In the genomic region with DNA sequence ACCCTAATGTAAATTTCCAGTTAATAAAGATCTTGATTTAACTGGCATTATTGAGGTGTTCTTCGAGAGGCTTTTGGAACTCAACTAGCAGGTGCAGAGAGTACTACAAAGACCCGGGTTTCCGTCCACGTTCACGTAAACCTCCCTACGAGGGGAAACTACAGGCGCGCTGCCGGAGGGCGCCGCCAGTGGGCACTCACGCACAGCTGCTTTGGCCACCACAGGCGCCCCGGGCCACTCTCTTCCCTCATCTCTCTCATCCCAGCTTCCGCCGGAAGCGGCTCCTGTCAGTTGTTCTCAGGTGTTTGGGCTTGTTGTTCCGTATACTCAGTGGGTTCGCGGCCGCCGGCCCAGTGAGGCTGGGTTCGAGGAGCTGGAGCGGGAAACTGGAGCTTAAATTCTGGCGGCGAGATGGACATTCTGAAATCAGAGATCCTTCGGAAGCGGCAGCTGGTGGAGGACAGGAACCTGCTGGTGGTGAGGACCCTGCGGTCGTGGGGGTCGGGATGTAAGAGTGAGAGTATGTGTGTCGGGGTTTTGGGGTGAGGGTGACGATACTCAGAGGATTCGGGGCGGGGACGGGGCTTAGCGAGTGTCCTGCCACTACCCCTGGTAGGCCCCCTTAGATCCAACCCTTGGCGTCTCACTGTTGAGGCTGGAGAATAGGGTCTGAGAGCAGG, we compare ENCODE assay signal across 8 cellular contexts. TPM values are rescaled to one million over a fixed set of nuclear protein-coding genes. Genes with fewer than 3 reads are reported as not detected.
DNase-seq lines count a peak whose midpoint lies in the region; ATAC-seq and TF ChIP-seq lines count a peak whose summit lies in the region.

A gene with protein sequence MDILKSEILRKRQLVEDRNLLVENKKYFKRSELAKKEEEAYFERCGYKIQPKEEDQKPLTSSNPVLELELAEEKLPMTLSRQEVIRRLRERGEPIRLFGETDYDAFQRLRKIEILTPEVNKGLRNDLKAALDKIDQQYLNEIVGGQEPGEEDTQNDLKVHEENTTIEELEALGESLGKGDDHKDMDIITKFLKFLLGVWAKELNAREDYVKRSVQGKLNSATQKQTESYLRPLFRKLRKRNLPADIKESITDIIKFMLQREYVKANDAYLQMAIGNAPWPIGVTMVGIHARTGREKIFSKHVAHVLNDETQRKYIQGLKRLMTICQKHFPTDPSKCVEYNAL (plus strand): TSS at position 290 of the 680 bp plus-strand sequence. CDS start 122 bp downstream, at position 412.

- BruUV-seq in Caco-2 (replicated peaks; lab: Mats Ljungman, UMichigan) = no TSS peak

- H3K27ac ChIP-seq in lung (ENCODE audit: low read depth in 1 of 2, low read length in 1 of 2) = peak within 1 kb of the TSS; percentile 67 to 79

- no peaks in the 10 kb centered on the region for H3K4me1 Mint-ChIP-seq in Caco-2 (ENCODE audit: low read depth, unreplicated experiment)

- H3K36me3 ChIP-seq in Caco-2 (ENCODE audit: control insufficient read depth, insufficient read depth, low read length) (no peaks in the 10 kb centered on the region), lung (ENCODE audit: control insufficient read depth in 2 of 2, insufficient read depth in 2 of 2, low read length in 2 of 2) (no peaks in the 10 kb centered on the region)

- ATAC-seq in lung (ENCODE audit: insufficient read depth, low FRiP score) = peak; percentile 99

- 0 to 1% methylated on average over 37 to 38 of the region's 38 CpGs for whole genome bisulfite sequencing in lung, 2 donors

- H3K4me3 Mint-ChIP-seq in Caco-2 (ENCODE audit: unreplicated experiment) = peak within 1 kb of the TSS; percentile 95

- peak within 1 kb of the TSS; percentile 88 for H3K27ac Mint-ChIP-seq in Caco-2 (ENCODE audit: unreplicated experiment)

- H3K27me3 ChIP-seq in Caco-2 (replicated peaks; ENCODE audit: control insufficient read depth, insufficient read depth, low read length) (no peaks in the 10 kb centered on the region; the same call in 1 of the 2 replicates), lung (ENCODE audit: control insufficient read depth, insufficient read depth) (no peaks in the 10 kb centered on the region)

- H3K9me3 Mint-ChIP-seq in Caco-2 (ENCODE audit: unreplicated experiment) = no peaks in the 10 kb centered on the region

- peaks cover 6% of the 10 kb centered on the region for H3K36me3 Mint-ChIP-seq in Caco-2 (ENCODE audit: insufficient read depth, unreplicated experiment)

- peak; percentile 96 to 97 for DNase-seq in Caco-2
- DNase-seq in GM20000 (ENCODE audit: low spot score) = peak; percentile 91
- DNase-seq in HT-29 (ENCODE audit: low spot score) = peak; percentile 97
- peak; percentile 81 for DNase-seq in NK-92 treated with Interleukin-12 subunit alpha and Interleukin-12 subunit beta, amount 100 ng/mL, for 24 hours (lab: John Stamatoyannopoulos, UW)
- DNase-seq in activated CD8-positive, alpha-beta memory T cell treated with anti-CD3 and anti-CD28 coated beads for 24 hours = peak; percentile 97
- DNase-seq in effector CD8-positive, alpha-beta T cell (lab: John Stamatoyannopoulos, UW) = peak; percentile 88
- peak; percentile 94 for DNase-seq in lung (ENCODE audit: low spot score)
- DNase-seq in stimulated activated CD4-positive, alpha-beta T cell treated with anti-CD3 and anti-CD28 coated beads, TNF-alpha, amount 100 ng/mL, for 4 hours (ENCODE audit: low read depth in 3 of 3) = peak; percentile 85 to 91 (median 86)

- H3K9me3 ChIP-seq in Caco-2 (no peaks in the 10 kb centered on the region), lung (ENCODE audit: control insufficient read depth in 2 of 2, insufficient read depth in 1 of 2, low read length in 1 of 2) (no peaks in the 10 kb centered on the region)

- POLR2A ChIA-PET in Caco-2 (lab: Charles Lee) = no interaction called here

- intact Hi-C loops in Caco-2 (cut with micrococcal nuclease; ENCODE audit: unreplicated experiment) = loop anchor here (1.0 to 5.0 kb wide), 2 partner anchors 60 to 215 kb away; partner anchors contain the start of gene BEND7

- CTCF ChIA-PET in Caco-2 (lab: Charles Lee) = interaction anchor here (0.6 to 2.5 kb wide), 9 partner anchors 9 to 1848 kb away, joined by 3 to 6 read pairs (median 3); no protein-coding TSS in a partner anchor

- H3K4me3 ChIP-seq in Caco-2 (ENCODE audit: low read depth, low read length) (peak within 1 kb of the TSS; percentile 82), lung (peak within 1 kb of the TSS; percentile 98)

- H3K27me3 Mint-ChIP-seq in Caco-2 (ENCODE audit: insufficient read depth, unreplicated experiment) = peaks cover 5% of the 10 kb centered on the region

- TF ChIP-seq CTCF in Caco-2 (IDR thresholded peaks at IDR 0.05; ENCODE audit: insufficient read depth in 1 of 2, low read depth in 1 of 2, low read length in 1 of 2, severe bottlenecking in 1 of 2, unreplicated experiment in 1 of 2) (peak; percentile 98 to 100), GM20000 (IDR thresholded peaks at IDR 0.05; ENCODE audit: extremely low read depth, missing control alignments) (peak; percentile 91), lung (IDR thresholded peaks at IDR 0.05; ENCODE audit: control extremely low read depth, extremely low read depth) (peak; percentile 87)

- H3K4me1 ChIP-seq in Caco-2 (no peaks in the 10 kb centered on the region), lung (ENCODE audit: control insufficient read depth in 2 of 2, insufficient read depth in 2 of 2, low read length in 2 of 2) (peaks cover 9 to 11% of the 10 kb centered on the region in 2 donors)

RNA-seq across cellular contexts. Expression of the gene that starts here (rescaled TPM):
- total RNA-seq in Caco-2 (2022) = 31.0 and 32.0 TPM in 2 replicates
- 15.2 and 18.3 TPM in 2 replicates for total RNA-seq in HT-29 (2014; rRNA removed; shearing (Covaris generic))
- 10 to 100 TPM; 19.2 to 39.9 TPM for total RNA-seq in lung
- 10 to 100 TPM; 10.6 to 19.5 TPM for polyA plus RNA-seq in lung

Comparison
In these comparisons a context has a peak if more than half of its experiments do, and no peak if none do; other contexts are left out.
1. Peak in every context shown above with its lines: DNase-seq, ATAC-seq, H3K4me3 ChIP-seq and H3K27ac ChIP-seq.